In the genomic region with DNA sequence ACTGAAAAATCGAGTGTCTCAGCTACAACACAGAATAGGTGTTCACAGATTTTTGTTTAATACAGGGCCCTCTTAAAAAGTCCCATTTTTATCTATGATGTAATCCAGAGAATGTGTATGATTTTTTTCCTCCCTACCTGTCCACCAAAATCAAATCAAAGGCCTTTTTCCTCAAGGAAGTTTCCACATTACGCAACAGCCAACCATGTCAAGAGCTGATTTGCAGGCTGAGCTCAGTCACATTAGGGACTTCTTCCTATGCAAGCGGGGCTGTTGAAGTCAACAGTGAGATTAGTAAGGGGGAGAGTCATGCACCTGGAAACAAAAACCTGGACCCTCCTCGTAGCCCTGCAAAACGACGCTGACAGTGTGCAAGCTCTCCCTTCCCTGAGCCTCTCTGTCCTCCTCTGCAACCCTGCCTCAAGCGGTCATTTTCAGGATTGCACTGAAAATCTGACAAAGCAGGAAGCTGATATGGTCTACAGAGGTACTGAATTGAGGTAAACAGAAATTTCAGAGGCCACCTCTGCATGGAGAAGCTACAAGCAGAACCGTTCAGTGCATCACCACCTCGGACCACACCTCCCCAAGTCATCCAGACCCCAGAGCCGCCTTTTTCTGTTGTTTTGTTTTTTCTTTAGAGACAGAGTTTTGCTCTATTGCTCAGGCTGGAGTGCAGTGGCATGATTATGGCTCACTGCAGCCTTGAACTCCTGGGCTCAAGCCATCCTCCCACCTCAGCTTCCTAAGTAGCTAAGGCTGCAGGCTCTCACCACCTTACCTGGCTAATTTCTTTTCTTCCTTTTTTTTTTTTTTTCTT, we compare ENCODE assay signal across 8 cellular contexts. TPM values are rescaled to one million over a fixed set of nuclear protein-coding genes. Genes with fewer than 3 reads are reported as not detected.
A peak's percentile ranks its signal among the peaks of the same experiment; 100 is the strongest.
DNase-seq lines count a peak whose midpoint lies in the region; ATAC-seq and TF ChIP-seq lines count a peak whose summit lies in the region.

No MANE protein-coding gene starts in this region.

- TF ChIP-seq CTCF in astrocyte of the cerebellum (IDR thresholded peaks at IDR 0.05; ENCODE audit: low read depth, low read length, missing control alignments) = peak; percentile 85
- TF ChIP-seq CTCF in kidney epithelial cell (IDR thresholded peaks at IDR 0.05; ENCODE audit: insufficient read depth, low read length, poor library complexity, severe bottlenecking) = peak; percentile 77

- peak; percentile 93 for ATAC-seq in HG02571 (IDR thresholded peaks at IDR 0.05; ENCODE audit: unreplicated experiment)

- peak overlapping the region; percentile 13 for H3K27ac Mint-ChIP-seq in T-helper 1 cell treated with Interleukin-12 subunit alpha and Interleukin-12 subunit beta and Interleukin-4 antibody, amounts not matched to agents 30 μg/mL and 1 μg/mL, for 36 hours

- no peak overlapping the region for H3K4me3 ChIP-seq in astrocyte of the cerebellum (ENCODE audit: low read depth, low read length)
- H3K4me3 ChIP-seq in kidney epithelial cell (ENCODE audit: low read depth, low read length) = no peak overlapping the region

- H3K36me3 Mint-ChIP-seq in T-helper 1 cell treated with Interleukin-12 subunit alpha and Interleukin-12 subunit beta and Interleukin-4 antibody, amounts not matched to agents 30 μg/mL and 1 μg/mL, for 36 hours (ENCODE audit: low read depth) = no peaks in the 10 kb centered on the region

- no peak overlapping the region for H3K4me3 Mint-ChIP-seq in T-helper 1 cell treated with Interleukin-12 subunit alpha and Interleukin-12 subunit beta and Interleukin-4 antibody, amounts not matched to agents 30 μg/mL and 1 μg/mL, for 36 hours

- no peaks in the 10 kb centered on the region for H3K36me3 ChIP-seq in kidney epithelial cell (ENCODE audit: control insufficient read depth, insufficient read depth, low read length)

- peaks cover 8% of the 10 kb centered on the region for H3K27me3 Mint-ChIP-seq in T-helper 1 cell treated with Interleukin-12 subunit alpha and Interleukin-12 subunit beta and Interleukin-4 antibody, amounts not matched to agents 30 μg/mL and 1 μg/mL, for 36 hours (ENCODE audit: low read depth)

- no peaks in the 10 kb centered on the region for H3K9me3 Mint-ChIP-seq in T-helper 1 cell treated with Interleukin-12 subunit alpha and Interleukin-12 subunit beta and Interleukin-4 antibody, amounts not matched to agents 30 μg/mL and 1 μg/mL, for 36 hours

- H3K27me3 ChIP-seq in kidney epithelial cell (ENCODE audit: control insufficient read depth, insufficient read depth, low read length) = peaks cover 5% of the 10 kb centered on the region

- H3K4me1 Mint-ChIP-seq in T-helper 1 cell treated with Interleukin-12 subunit alpha and Interleukin-12 subunit beta and Interleukin-4 antibody, amounts not matched to agents 30 μg/mL and 1 μg/mL, for 36 hours (ENCODE audit: low read depth) = peaks cover 10% of the 10 kb centered on the region

- peak; percentile 31 for DNase-seq in NK-92 treated with Interleukin-12 subunit alpha and Interleukin-12 subunit beta, amount 100 ng/mL, for 24 hours (lab: John Stamatoyannopoulos, UW)
- DNase-seq in NK-92 (lab: John Stamatoyannopoulos, UW; ENCODE audit: unreplicated experiment) (no peak), NAMALWA (ENCODE audit: low spot score) (peak; percentile 88), astrocyte of the cerebellum (ENCODE audit: low read depth) (no peak), kidney epithelial cell (ENCODE audit: low read depth) (no peak)
- peak in 2 of 3 donors; percentile 35 to 37 for DNase-seq in stimulated activated CD4-positive, alpha-beta T cell treated with anti-CD3 and anti-CD28 coated beads, TNF-alpha, amount 100 ng/mL, for 1 hour (ENCODE audit: low read depth in 3 of 3, low spot score in 1 of 3)

- in situ Hi-C loops in astrocyte of the cerebellum (cut with HindIII; ENCODE audit: low sequenced_read_pairs) = no loop called here

RNA-seq across cellular contexts. Expression of a gene that starts 13.7 kb away (rescaled TPM):
- total RNA-seq in kidney epithelial cell = 55.4 and 56.9 TPM in 2 replicates

RNA-seq across cellular contexts. Expression of a gene that starts 20.6 kb away (rescaled TPM):
- total RNA-seq in kidney epithelial cell = 0.07 TPM in 1 of 2 replicates, not detected in the other

Comparison
In these comparisons a context has a peak if more than half of its experiments do, and no peak if none do; other contexts are left out.
1. DNase-seq: peak in NK-92 treated with Interleukin-12 subunit alpha and Interleukin-12 subunit beta, amount 100 ng/mL, for 24 hours (single experiment), NAMALWA (single experiment) and stimulated activated CD4-positive, alpha-beta T cell treated with anti-CD3 and anti-CD28 coated beads, TNF-alpha, amount 100 ng/mL, for 1 hour (2 of 3); none in NK-92 (single experiment), astrocyte of the cerebellum (single experiment) and kidney epithelial cell (single experiment).